In genomic region chr9:108247391-108247790, GRCh38 we compare ENCODE assay signal across 1 cellular context.
TF ChIP-seq lines count a peak whose summit lies in the region.

No MANE protein-coding gene starts in this region.

TF ChIP-seq in HEK293, 187 proteins besides CTCF, POLR2A, EP300 and RAD21:
- TF ChIP-seq EGR2 (tag by site-specific recombination; IDR thresholded peaks at IDR 0.05; ENCODE audit: low read depth) (peak; percentile 87; the same call in 1 of the 2 replicates), ZFHX2 (tag by site-specific recombination; conservative IDR thresholded peaks at IDR 0.05) (peak; percentile 76)
